Comparison of ENCODE assay signal across 8 cellular contexts in the genomic region with DNA sequence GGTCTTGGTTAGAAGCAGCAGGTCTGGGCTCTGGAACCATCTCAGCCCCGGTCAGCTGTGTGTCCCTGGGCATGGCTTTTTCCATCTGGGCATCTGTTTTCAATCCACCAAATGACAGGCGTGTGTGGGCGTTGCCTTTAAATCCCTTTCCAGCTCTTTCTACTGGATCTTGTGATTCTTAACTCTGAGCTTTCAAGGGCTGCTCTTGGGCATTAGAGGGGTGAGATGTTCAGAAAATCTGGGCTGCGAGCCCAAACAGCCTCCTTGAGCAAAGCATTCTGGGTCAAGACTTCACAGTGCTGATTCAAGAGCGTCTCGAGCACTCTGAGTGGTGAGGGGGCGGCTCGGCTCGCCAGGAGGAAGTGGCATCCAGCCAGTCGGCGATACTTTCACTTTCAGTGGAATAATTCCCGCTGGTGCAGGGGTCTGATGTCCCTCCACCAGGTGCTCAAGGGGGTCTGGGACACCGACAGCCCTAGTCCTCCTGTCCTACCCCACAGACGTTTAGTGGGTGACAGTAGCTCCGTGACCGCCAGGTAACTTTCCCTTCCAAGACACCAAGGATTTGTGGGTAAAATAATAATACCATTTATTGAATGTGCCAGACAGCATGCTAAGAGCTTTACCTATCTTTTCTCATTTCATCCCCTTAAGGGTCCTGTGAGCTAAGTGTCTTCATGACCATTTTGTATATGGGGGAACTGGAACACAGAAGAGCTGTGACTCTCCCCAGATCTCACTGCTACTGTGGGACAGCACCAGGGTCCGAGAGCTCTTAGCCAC.
DNase-seq lines count a peak whose midpoint lies in the region; ATAC-seq, FAIRE-seq and TF ChIP-seq lines count a peak whose summit lies in the region.

No MANE protein-coding gene starts in this region.

- H3K4me1 ChIP-seq in smooth muscle cell (ENCODE audit: low read depth), result peaks cover 29% of the 10 kb centered on the region

- peak overlapping the region; percentile 40 for H3K9ac ChIP-seq in smooth muscle cell (ENCODE audit: low read depth)

- H3K27me3 ChIP-seq in smooth muscle cell (ENCODE audit: low read depth), result no peaks in the 10 kb centered on the region

- H3K79me2 ChIP-seq in smooth muscle cell (ENCODE audit: low read depth), result no peaks in the 10 kb centered on the region

- no peaks in the 10 kb centered on the region for H3K9me3 Mint-ChIP-seq in T-helper 1 cell treated with Interleukin-12 subunit alpha and Interleukin-12 subunit beta and Interleukin-4 antibody, amounts not matched to agents 30 μg/mL and 1 μg/mL, for 36 hours

- peak overlapping the region; percentile 68 for H3K4me3 ChIP-seq in Jurkat, Clone E6-1 (ENCODE audit: low read length)
- H3K4me3 ChIP-seq in smooth muscle cell, result peak overlapping the region; percentile 36

- no peaks in the 10 kb centered on the region for H3F3A ChIP-seq in smooth muscle cell (ENCODE audit: low read depth)

- 37% methylated on average over 17 of the region's 17 CpGs for WGBS in smooth muscle cell (ENCODE audit: low lambda C conversion rate)

- no peak for TF ChIP-seq CTCF in smooth muscle cell (IDR thresholded peaks at IDR 0.05; ENCODE audit: borderline replicate concordance, insufficient read depth, poor library complexity, severe bottlenecking)

- peak overlapping the region; percentile 72 for H3K27ac ChIP-seq in smooth muscle cell (ENCODE audit: low read depth)

- H3K4me1 Mint-ChIP-seq in T-helper 1 cell treated with Interleukin-12 subunit alpha and Interleukin-12 subunit beta and Interleukin-4 antibody, amounts not matched to agents 30 μg/mL and 1 μg/mL, for 36 hours (ENCODE audit: low read depth), result peaks cover 39% of the 10 kb centered on the region

- peak; percentile 71 for ATAC-seq in GM21447 (IDR thresholded peaks at IDR 0.05; ENCODE audit: unreplicated experiment)

- no peaks in the 10 kb centered on the region for H3K27me3 Mint-ChIP-seq in T-helper 1 cell treated with Interleukin-12 subunit alpha and Interleukin-12 subunit beta and Interleukin-4 antibody, amounts not matched to agents 30 μg/mL and 1 μg/mL, for 36 hours (ENCODE audit: low read depth)

- H3K36me3 Mint-ChIP-seq in T-helper 1 cell treated with Interleukin-12 subunit alpha and Interleukin-12 subunit beta and Interleukin-4 antibody, amounts not matched to agents 30 μg/mL and 1 μg/mL, for 36 hours (ENCODE audit: low read depth), result peaks cover 46% of the 10 kb centered on the region

- peak overlapping the region; percentile 94 for H3K27ac Mint-ChIP-seq in T-helper 1 cell treated with Interleukin-12 subunit alpha and Interleukin-12 subunit beta and Interleukin-4 antibody, amounts not matched to agents 30 μg/mL and 1 μg/mL, for 36 hours

- H4K20me1 ChIP-seq in smooth muscle cell (ENCODE audit: low read depth), result no peaks in the 10 kb centered on the region

- FAIRE-seq in RCC 7860 (lab: Jason Lieb, UNC), result no peak

- H3K4me3 Mint-ChIP-seq in T-helper 1 cell treated with Interleukin-12 subunit alpha and Interleukin-12 subunit beta and Interleukin-4 antibody, amounts not matched to agents 30 μg/mL and 1 μg/mL, for 36 hours, result peak overlapping the region; percentile 74

- H3K36me3 ChIP-seq in smooth muscle cell (ENCODE audit: low read depth), result no peaks in the 10 kb centered on the region

- DNase-seq in COR-L47 (lab: John Stamatoyannopoulos, UW), result peak; percentile 43
- DNase-seq in Jurkat, Clone E6-1 (ENCODE audit: low read depth, low spot score), result peak; percentile 68
- peak in 57 of 58 donors; percentile 10 to 88 (median 69) for DNase-seq in anterior cingulate cortex (lab: John Stamatoyannopoulos, UW)
- DNase-seq in hippocampal formation (lab: John Stamatoyannopoulos, UW), result peak; percentile 65 to 70
- DNase-seq in smooth muscle cell (lab: John Stamatoyannopoulos, UW; ENCODE audit: unreplicated experiment), result peak; percentile 33
- no peak for DNase-seq in RCC 7860 (ENCODE audit: low spot score)

- H3K9me3 ChIP-seq in smooth muscle cell (replicated peaks; ENCODE audit: low read depth), result no peaks in the 10 kb centered on the region

- no peak overlapping the region for H2AFZ ChIP-seq in smooth muscle cell (ENCODE audit: low read depth)

- H3K4me2 ChIP-seq in smooth muscle cell, result peak overlapping the region; percentile 80
